In the genomic region with DNA sequence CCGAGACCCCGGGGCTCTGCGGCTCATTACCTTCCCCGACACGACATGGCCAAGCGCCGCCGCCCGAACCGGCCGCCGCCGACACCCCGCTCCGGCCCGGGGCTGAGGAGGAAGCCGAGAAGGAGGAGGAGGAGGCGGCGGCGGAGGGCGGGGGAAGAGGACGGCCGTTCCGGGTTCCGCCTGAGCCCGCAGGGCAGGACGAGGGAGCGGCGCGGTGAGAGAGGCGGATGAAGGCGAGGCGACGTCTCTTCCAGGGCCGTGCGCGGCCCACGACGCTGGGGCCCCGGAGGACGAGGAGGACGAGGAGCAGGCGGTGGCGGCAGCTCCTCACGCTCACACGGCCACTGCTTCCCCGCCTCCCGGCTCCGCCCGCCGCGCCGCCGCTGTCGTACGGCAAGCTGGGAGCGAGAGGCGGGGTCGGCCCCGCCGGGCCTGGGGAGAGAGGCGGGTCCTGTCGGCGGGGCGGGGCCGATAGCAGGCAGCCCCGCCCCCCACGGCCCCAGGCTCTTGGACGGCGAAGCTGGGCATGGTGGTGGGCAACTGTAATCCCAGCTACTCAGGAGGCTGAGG, we compare ENCODE assay signal across 9 cellular contexts. TPM values are rescaled to one million over a fixed set of nuclear protein-coding genes. Genes with fewer than 3 reads are reported as not detected.
DNase-seq lines count a peak whose midpoint lies in the region; ATAC-seq and TF ChIP-seq lines count a peak whose summit lies in the region.
"Not testable (repeated sequence)": the region's sequence is repeated elsewhere in the genome, so short reads cannot be mapped to it uniquely, and the experiment has no call there.
"Had no signal": no experiment of that assay in that cellular context is flagged by ENCODE, and none has a peak within 500 bp of the region (broad histone marks: within the 10 kb centered on the region; RNA-seq: fewer than 3 reads in every experiment).

No MANE protein-coding gene starts in this region.

- H3K9ac ChIP-seq in DND-41 (ENCODE audit: low read depth, low read length): peak overlapping the region; percentile 72

- H3K4me2 ChIP-seq in DND-41 (ENCODE audit: insufficient read depth, low read length): peak overlapping the region; percentile 71

- H4K20me1 ChIP-seq in DND-41 (ENCODE audit: insufficient read depth, low read length): not testable (repeated sequence)

- not testable (repeated sequence) for H3K36me3 Mint-ChIP-seq in activated T-helper 2 cell treated with anti-CD3 and anti-CD28 coated beads, Interferon-gamma antibody, Interleukin-2, Interleukin-4, amounts not matched to agents 10 μg/mL and 5 μg/mL and 100 μg/mL, durations not matched to agents 14 hours and 24 hours and 36 hours (ENCODE audit: low read depth); naive thymus-derived CD8-positive, alpha-beta T cell; stimulated activated memory B cell treated with anti-CD40 and anti-IgM and Interleukin-4, amounts not matched to agents 10 μg/mL and 1 μg/mL and 100 μg/mL, for 72 hours

- not testable (repeated sequence) for H3K36me3 ChIP-seq in DND-41 (ENCODE audit: insufficient read depth, low read length)

- CTCF ChIA-PET in RWPE1 (lab: Yijun Ruan, JAX): not testable (repeated sequence)

- peaks cover 21% of the 10 kb centered on the region for H3K4me1 ChIP-seq in DND-41 (ENCODE audit: insufficient read depth, low read length)

- ATAC-seq in DND-41 (ENCODE audit: insufficient read depth, low read depth): peak; percentile 81
- ATAC-seq in naive thymus-derived CD8-positive, alpha-beta T cell: peak; percentile 74 to 77
- ATAC-seq in stimulated activated memory B cell treated with anti-CD40 and anti-IgM and Interleukin-4, amounts not matched to agents 10 μg/mL and 1 μg/mL and 100 μg/mL, for 72 hours: peak; percentile 91

- H2AFZ ChIP-seq in DND-41 (ENCODE audit: low read depth, low read length): peak overlapping the region; percentile 83

- peak overlapping the region; percentile 83 for H3K4me3 Mint-ChIP-seq in activated T-helper 2 cell treated with anti-CD3 and anti-CD28 coated beads, Interferon-gamma antibody, Interleukin-2, Interleukin-4, amounts not matched to agents 10 μg/mL and 5 μg/mL and 100 μg/mL, durations not matched to agents 14 hours and 24 hours and 36 hours (ENCODE audit: low read depth)
- peak overlapping the region; percentile 83 to 94 (median 86) for H3K4me3 Mint-ChIP-seq in naive thymus-derived CD8-positive, alpha-beta T cell
- peak overlapping the region; percentile 93 for H3K4me3 Mint-ChIP-seq in stimulated activated memory B cell treated with anti-CD40 and anti-IgM and Interleukin-4, amounts not matched to agents 10 μg/mL and 1 μg/mL and 100 μg/mL, for 72 hours

- H3K79me2 ChIP-seq in DND-41 (ENCODE audit: insufficient read depth, low read length): peaks cover 34% of the 10 kb centered on the region

- not testable (repeated sequence) for H3K27me3 Mint-ChIP-seq in activated T-helper 2 cell treated with anti-CD3 and anti-CD28 coated beads, Interferon-gamma antibody, Interleukin-2, Interleukin-4, amounts not matched to agents 10 μg/mL and 5 μg/mL and 100 μg/mL, durations not matched to agents 14 hours and 24 hours and 36 hours (ENCODE audit: low read depth); naive thymus-derived CD8-positive, alpha-beta T cell; stimulated activated memory B cell treated with anti-CD40 and anti-IgM and Interleukin-4, amounts not matched to agents 10 μg/mL and 1 μg/mL and 100 μg/mL, for 72 hours

- H3K4me3 ChIP-seq in DND-41 (ENCODE audit: low read depth in 1 of 2, low read length in 2 of 2) (peak overlapping the region; percentile 63 to 83; a peak in 3 of 4 replicates), fibroblast of mammary gland (ENCODE audit: control insufficient read depth, low read depth, low read length) (peak overlapping the region; percentile 59)

- H3K27me3 ChIP-seq in DND-41 (ENCODE audit: insufficient read depth, low read length, poor library complexity): not testable (repeated sequence)

- H3K9me3 Mint-ChIP-seq in activated T-helper 2 cell treated with anti-CD3 and anti-CD28 coated beads, Interferon-gamma antibody, Interleukin-2, Interleukin-4, amounts not matched to agents 10 μg/mL and 5 μg/mL and 100 μg/mL, durations not matched to agents 14 hours and 24 hours and 36 hours; naive thymus-derived CD8-positive, alpha-beta T cell; stimulated activated memory B cell treated with anti-CD40 and anti-IgM and Interleukin-4, amounts not matched to agents 10 μg/mL and 1 μg/mL and 100 μg/mL, for 72 hours: not testable (repeated sequence)

- POLR2A ChIA-PET in RWPE1 (lab: Yijun Ruan, JAX; ENCODE audit: low non-redundant PET): interaction anchor here (1.3 kb wide), 1 partner anchor 19 kb away, joined by 4 read pairs; a partner anchor contains a TSS
- POLR2A ChIA-PET in naive thymus-derived CD8-positive, alpha-beta T cell (lab: Charles Lee): interaction anchor here (0.6 to 2.1 kb wide), 16 partner anchors 12 to 269 kb away, joined by 3 to 21 read pairs (median 4); a partner anchor contains a TSS

- peak overlapping the region; percentile 73 for H3K27ac Mint-ChIP-seq in activated T-helper 2 cell treated with anti-CD3 and anti-CD28 coated beads, Interferon-gamma antibody, Interleukin-2, Interleukin-4, amounts not matched to agents 10 μg/mL and 5 μg/mL and 100 μg/mL, durations not matched to agents 14 hours and 24 hours and 36 hours
- H3K27ac Mint-ChIP-seq in naive thymus-derived CD8-positive, alpha-beta T cell: peak overlapping the region in 9 of 10 donors; percentile 66 to 95 (median 90)
- peak overlapping the region; percentile 80 for H3K27ac Mint-ChIP-seq in stimulated activated memory B cell treated with anti-CD40 and anti-IgM and Interleukin-4, amounts not matched to agents 10 μg/mL and 1 μg/mL and 100 μg/mL, for 72 hours

- not testable (repeated sequence) for H3K9me3 ChIP-seq in DND-41 (ENCODE audit: insufficient read depth, low read length, severe bottlenecking)

- DNase-seq in DND-41: peak; percentile 86
- peak; percentile 87 for DNase-seq in GOT3 (lab: John Stamatoyannopoulos, UW)
- peak; percentile 22 to 32 for DNase-seq in Kasumi-1 (lab: John Stamatoyannopoulos, UW)
- peak; percentile 42 for DNase-seq in RWPE1 (ENCODE audit: low spot score)
- DNase-seq in activated T-helper 2 cell treated with anti-CD3 and anti-CD28 coated beads, Interferon-gamma antibody, Interleukin-2, Interleukin-4, amounts not matched to agents 10 μg/mL and 5 μg/mL and 100 μg/mL, durations not matched to agents 14 hours and 24 hours and 36 hours (ENCODE audit: low spot score): peak; percentile 84
- DNase-seq in fibroblast of mammary gland (ENCODE audit: low read depth): peak; percentile 56
- peak; percentile 73 to 97 (median 82) for DNase-seq in naive thymus-derived CD8-positive, alpha-beta T cell

- H3K4me1 Mint-ChIP-seq in activated T-helper 2 cell treated with anti-CD3 and anti-CD28 coated beads, Interferon-gamma antibody, Interleukin-2, Interleukin-4, amounts not matched to agents 10 μg/mL and 5 μg/mL and 100 μg/mL, durations not matched to agents 14 hours and 24 hours and 36 hours (ENCODE audit: low read depth): peaks cover 15% of the 10 kb centered on the region
- H3K4me1 Mint-ChIP-seq in naive thymus-derived CD8-positive, alpha-beta T cell: peaks cover 4 to 47% (median 28%) of the 10 kb centered on the region in 4 donors
- H3K4me1 Mint-ChIP-seq in stimulated activated memory B cell treated with anti-CD40 and anti-IgM and Interleukin-4, amounts not matched to agents 10 μg/mL and 1 μg/mL and 100 μg/mL, for 72 hours: peaks cover 37% of the 10 kb centered on the region

- intact Hi-C loops in activated T-helper 2 cell treated with anti-CD3 and anti-CD28 coated beads, Interferon-gamma antibody, Interleukin-2, Interleukin-4, amounts not matched to agents 10 μg/mL and 5 μg/mL and 100 μg/mL, durations not matched to agents 14 hours and 24 hours and 36 hours (cut with micrococcal nuclease): loop anchor here (1.0 to 2.0 kb wide), 2 partner anchors 36 to 223 kb away; a partner anchor contains a TSS

- H3K27ac ChIP-seq in DND-41 (ENCODE audit: low read length) (peak overlapping the region; percentile 87), RWPE1 (peak overlapping the region; percentile 97)

- not testable (repeated sequence) for TF ChIP-seq CTCF in DND-41 (IDR thresholded peaks at IDR 0.05; ENCODE audit: borderline replicate concordance, extremely low read depth, low read length, poor library complexity, severe bottlenecking); RWPE1 (conservative IDR thresholded peaks at IDR 0.05; ENCODE audit: low read depth); fibroblast of mammary gland (conservative IDR thresholded peaks at IDR 0.05; ENCODE audit: control insufficient read depth, insufficient read depth, low read depth, low read length)

RNA-seq across cellular contexts. Expression of a gene that starts 20.0 kb away (rescaled TPM):
- 80.1 and 84.5 TPM in 2 replicates for total RNA-seq in activated T-helper 2 cell treated with anti-CD3 and anti-CD28 coated beads, Interferon-gamma antibody, Interleukin-2, Interleukin-4, amounts not matched to agents 10 μg/mL and 5 μg/mL and 100 μg/mL, durations not matched to agents 14 hours and 24 hours and 36 hours
- total RNA-seq in naive thymus-derived CD8-positive, alpha-beta T cell: 10 to 100 TPM; 62.9 to 66.8 TPM
- 10 to 100 TPM; 20.6 to 21.9 (median 21.7) TPM for polyA plus RNA-seq in naive thymus-derived CD8-positive, alpha-beta T cell

RNA-seq across cellular contexts. Expression of a gene that starts 35.2 kb away (rescaled TPM):
- 63.4 and 64.4 TPM in 2 replicates for total RNA-seq in activated T-helper 2 cell treated with anti-CD3 and anti-CD28 coated beads, Interferon-gamma antibody, Interleukin-2, Interleukin-4, amounts not matched to agents 10 μg/mL and 5 μg/mL and 100 μg/mL, durations not matched to agents 14 hours and 24 hours and 36 hours
- total RNA-seq in naive thymus-derived CD8-positive, alpha-beta T cell: 10 to 100 TPM; 32.9 to 36.9 TPM
- polyA plus RNA-seq in naive thymus-derived CD8-positive, alpha-beta T cell: 10 to 100 TPM in 1 of 3 donors, 1 to 10 TPM in 2; 6.6 to 10.5 (median 7.3) TPM

RNA-seq across cellular contexts. Expression of a gene that starts 39.5 kb away (rescaled TPM):
- 3.4 and 4.3 TPM in 2 replicates for total RNA-seq in activated T-helper 2 cell treated with anti-CD3 and anti-CD28 coated beads, Interferon-gamma antibody, Interleukin-2, Interleukin-4, amounts not matched to agents 10 μg/mL and 5 μg/mL and 100 μg/mL, durations not matched to agents 14 hours and 24 hours and 36 hours
- total RNA-seq in naive thymus-derived CD8-positive, alpha-beta T cell: 1 to 10 TPM in 1 of 2 experiments, not detected in 1; 1.9 TPM
- polyA plus RNA-seq in naive thymus-derived CD8-positive, alpha-beta T cell: 1 to 10 TPM in 2 of 3 donors, not detected in 1; 1.1 to 4.2 TPM
- total RNA-seq: glomerular endothelial cell had no signal

RNA-seq across cellular contexts. Expression of a gene that starts 47.2 kb away (rescaled TPM):
- 169 and 173 TPM in 2 replicates for total RNA-seq in activated T-helper 2 cell treated with anti-CD3 and anti-CD28 coated beads, Interferon-gamma antibody, Interleukin-2, Interleukin-4, amounts not matched to agents 10 μg/mL and 5 μg/mL and 100 μg/mL, durations not matched to agents 14 hours and 24 hours and 36 hours
- total RNA-seq in naive thymus-derived CD8-positive, alpha-beta T cell: 100 to 1,000 TPM; 216 to 222 TPM
- polyA plus RNA-seq in naive thymus-derived CD8-positive, alpha-beta T cell: 100 to 1,000 TPM; 178 to 249 (median 242) TPM

Comparison
In these comparisons a context has a peak if more than half of its experiments do, and no peak if none do; other contexts are left out.
1. Peak in every context shown above with its lines: DNase-seq, ATAC-seq, H3K4me3 ChIP-seq and H3K27ac ChIP-seq.
2. DNase-seq: peak in every context shown above with its lines; median percentile 87 in GOT3; 86 in DND-41; 84 in activated T-helper 2 cell treated with anti-CD3 and anti-CD28 coated beads, Interferon-gamma antibody, Interleukin-2, Interleukin-4, amounts not matched to agents 10 μg/mL and 5 μg/mL and 100 μg/mL, durations not matched to agents 14 hours and 24 hours and 36 hours; 82 in naive thymus-derived CD8-positive, alpha-beta T cell; 56 in fibroblast of mammary gland; 42 in RWPE1; 27 in Kasumi-1.